ENCODE assay signal across 8 cellular contexts in the genomic region with DNA sequence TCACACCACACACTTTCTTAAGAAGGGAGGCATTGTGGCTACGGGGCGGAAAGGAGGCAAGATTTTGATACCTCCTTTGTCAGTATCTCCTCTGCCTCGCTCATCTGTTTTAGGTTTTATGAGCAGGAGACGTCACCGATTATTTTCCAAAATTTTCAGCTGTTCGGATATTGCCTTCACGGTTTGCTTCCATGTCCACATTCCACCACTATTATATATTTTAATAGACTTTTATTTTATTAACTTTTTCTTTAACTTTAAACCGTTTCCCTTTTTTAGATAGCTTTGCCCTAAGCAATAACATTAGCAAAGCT. TPM values are rescaled to one million over a fixed set of nuclear protein-coding genes. Genes with fewer than 3 reads are reported as not detected.
DNase-seq lines count a peak whose midpoint lies in the region; ATAC-seq and TF ChIP-seq lines count a peak whose summit lies in the region.

No MANE protein-coding gene starts in this region.

- no peak for DNase-seq in NB4 (ENCODE audit: low read depth)
- DNase-seq in nephron progenitor cell: no peak
- no peak for DNase-seq in activated CD4-positive, CD25-positive, alpha-beta regulatory T cell treated with anti-CD3 and anti-CD28 coated beads, Interleukin-2, amount 50 U/mL, for 72 hours
- no peak for DNase-seq in NCI-H82 treated with DMSO at 0.1 percent for 48 hours (lab: John Stamatoyannopoulos, UW; ENCODE audit: unreplicated experiment)

- H3K36me3 Mint-ChIP-seq in nephron progenitor cell (ENCODE audit: low read depth): no peaks in the 10 kb centered on the region

- H3K27ac Mint-ChIP-seq in nephron progenitor cell: peak overlapping the region; percentile 98

- 51 to 58% methylated on average over 6 to 7 of the region's 8 CpGs for WGBS in ectodermal cell, 2 experiments

- no peaks in the 10 kb centered on the region for H3K9me3 ChIP-seq in BLaER1 treated with 17β-estradiol and CSF1 and Interleukin-3, amounts not matched to agents 10 nM and 100 nM (replicated peaks in 1 of 11)
- H3K9me3 ChIP-seq in ectodermal cell (ENCODE audit: control insufficient read depth, low read length): no peaks in the 10 kb centered on the region

- TF ChIP-seq POLR2A in NB4 (IDR thresholded peaks at IDR 0.05; ENCODE audit: extremely low read depth, insufficient read length): no peak

- H3K9me3 Mint-ChIP-seq in nephron progenitor cell: no peaks in the 10 kb centered on the region

- H3K27me3 ChIP-seq in BLaER1 treated with 17β-estradiol and CSF1 and Interleukin-3, amounts not matched to agents 10 nM and 100 nM: peaks cover 3 to 14% (median 7%) of the 10 kb centered on the region in 11 experiments
- peaks cover 4% of the 10 kb centered on the region for H3K27me3 ChIP-seq in ectodermal cell (ENCODE audit: control insufficient read depth, insufficient read depth, low read length, poor library complexity, severe bottlenecking)

- H3K4me3 Mint-ChIP-seq in nephron progenitor cell: peak overlapping the region; percentile 89

- no peaks in the 10 kb centered on the region for H3K36me3 ChIP-seq in BLaER1 treated with 17β-estradiol and CSF1 and Interleukin-3, amounts not matched to agents 10 nM and 100 nM
- no peaks in the 10 kb centered on the region for H3K36me3 ChIP-seq in ectodermal cell (ENCODE audit: control insufficient read depth, insufficient read depth, low read length)

- H3K4me1 Mint-ChIP-seq in nephron progenitor cell: peaks cover 58% of the 10 kb centered on the region

- H3K27ac ChIP-seq in BLaER1 treated with 17β-estradiol and CSF1 and Interleukin-3, amounts not matched to agents 10 nM and 100 nM: peak overlapping the region; percentile 70 to 92 (median 78)
- peak overlapping the region; percentile 95 for H3K27ac ChIP-seq in ectodermal cell (ENCODE audit: insufficient read depth, low read depth, low read length, poor library complexity, severe bottlenecking)

- peaks cover 20 to 36% (median 25%) of the 10 kb centered on the region in 10 experiments for H3K4me1 ChIP-seq in BLaER1 treated with 17β-estradiol and CSF1 and Interleukin-3, amounts not matched to agents 10 nM and 100 nM
- peaks cover 13% of the 10 kb centered on the region for H3K4me1 ChIP-seq in ectodermal cell (ENCODE audit: control insufficient read depth, insufficient read depth, low read length)

- H3K4me2 ChIP-seq in BLaER1 treated with 17β-estradiol and CSF1 and Interleukin-3, amounts not matched to agents 10 nM and 100 nM: peak overlapping the region; percentile 71 to 99 (median 89)

- H3K9ac ChIP-seq in BLaER1 treated with 17β-estradiol and CSF1 and Interleukin-3, amounts not matched to agents 10 nM and 100 nM: peak overlapping the region; percentile 64 to 90 (median 80); a peak in 21 of 22 replicates

- ATAC-seq in HG03521 (IDR thresholded peaks at IDR 0.05; ENCODE audit: unreplicated experiment) (no peak), GM19397 (IDR thresholded peaks at IDR 0.05; ENCODE audit: unreplicated experiment) (no peak)

- peaks cover 13% of the 10 kb centered on the region for H3K27me3 Mint-ChIP-seq in nephron progenitor cell (ENCODE audit: low read depth, poor library complexity)

- TF ChIP-seq CTCF in NB4 (IDR thresholded peaks at IDR 0.05; ENCODE audit: low read depth, low read length) (no peak), nephron progenitor cell (IDR thresholded peaks at IDR 0.05) (no peak)

- peak overlapping the region; percentile 50 to 72 (median 60) for H3K4me3 ChIP-seq in BLaER1 treated with 17β-estradiol and CSF1 and Interleukin-3, amounts not matched to agents 10 nM and 100 nM
- H3K4me3 ChIP-seq in NB4 (ENCODE audit: low read depth, low read length): peak overlapping the region; percentile 65
- peak overlapping the region; percentile 35 for H3K4me3 ChIP-seq in ectodermal cell (ENCODE audit: insufficient read depth, low read depth, low read length)

- H4K20me1 ChIP-seq in BLaER1 treated with 17β-estradiol and CSF1 and Interleukin-3, amounts not matched to agents 10 nM and 100 nM: no peaks in the 10 kb centered on the region

RNA-seq across cellular contexts. Expression of a gene that starts 33.7 kb away (rescaled TPM):
- 7.6 TPM for polyA plus RNA-seq in ectodermal cell (2013, experiment 1 of 4)
- 5.4 TPM for polyA plus RNA-seq in ectodermal cell (2013, experiment 2 of 4)
- 6.8 TPM for polyA plus RNA-seq in ectodermal cell (2013, experiment 3 of 4)
- 7.0 TPM for polyA plus RNA-seq in ectodermal cell (2013, experiment 4 of 4)
